Comparison of ENCODE assay signal across 17 cellular contexts in the genomic region with DNA sequence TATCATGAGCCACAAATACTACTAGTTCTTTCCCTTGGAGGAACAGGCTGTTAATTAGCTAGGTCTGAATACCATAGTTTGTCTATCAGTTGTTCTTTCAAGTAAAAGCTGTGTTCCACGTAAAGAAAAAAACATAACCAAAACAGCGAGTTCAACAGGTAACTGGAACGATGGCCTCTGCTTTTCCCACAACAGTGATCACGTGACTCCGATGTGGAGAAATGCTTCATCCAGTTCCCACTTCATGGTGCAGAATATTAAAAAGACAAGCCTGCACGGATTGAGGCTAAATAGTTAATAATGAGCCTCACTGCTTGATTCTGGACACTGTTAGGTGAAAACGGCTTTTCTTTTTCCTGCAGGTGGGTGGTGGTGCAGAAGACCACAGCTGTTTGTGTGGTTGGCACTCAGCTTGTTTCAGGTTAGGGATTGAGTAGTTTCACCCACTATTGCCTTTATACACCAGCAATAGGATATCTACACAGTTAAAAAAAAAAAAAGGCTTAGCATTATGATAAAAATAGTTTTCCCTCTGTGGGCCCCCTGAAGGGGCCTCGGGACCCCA.
"Had no signal": no experiment of that assay in that cellular context is flagged by ENCODE, and none has a peak within 500 bp of the region (broad histone marks: within the 10 kb centered on the region; RNA-seq: fewer than 3 reads in every experiment).

No MANE protein-coding gene starts in this region.

- H3K36me3 Mint-ChIP-seq: naive thymus-derived CD4-positive, alpha-beta T cell had no signal

- H3K27me3 ChIP-seq: right atrium auricular region, stomach had no signal

- H3K9me3 ChIP-seq: heart left ventricle, right atrium auricular region, stomach, thoracic aorta, transverse colon had no signal

- H3K4me1 Mint-ChIP-seq: naive thymus-derived CD4-positive, alpha-beta T cell had no signal

- DNase-seq: cortex of kidney; effector CD8-positive, alpha-beta T cell; heart left ventricle; hippocampal formation; left colon; left ventricle myocardium superior; naive thymus-derived CD4-positive, alpha-beta T cell; posterior cingulate gyrus; small intestine; stimulated activated CD4-positive, alpha-beta T cell treated with anti-CD3 and anti-CD28 coated beads, Interleukin-12 subunit alpha, Interleukin-12 subunit beta, amount 100 ng/mL, for 4 hours; stimulated activated naive CD4-positive, alpha-beta T cell; stomach; transverse colon had no signal

- H3K27ac Mint-ChIP-seq: naive thymus-derived CD4-positive, alpha-beta T cell had no signal

- H3K4me3 ChIP-seq: heart left ventricle, lung, right atrium auricular region, stomach, thoracic aorta, transverse colon had no signal

- H3K36me3 ChIP-seq: heart left ventricle, right atrium auricular region, stomach, thoracic aorta, transverse colon had no signal

- H3K27ac ChIP-seq: dorsolateral prefrontal cortex, heart left ventricle, right atrium auricular region, stomach, thoracic aorta, transverse colon had no signal

- H3K9me3 Mint-ChIP-seq: naive thymus-derived CD4-positive, alpha-beta T cell had no signal

- ATAC-seq: heart left ventricle; left colon; naive thymus-derived CD4-positive, alpha-beta T cell had no signal

- H3K4me3 Mint-ChIP-seq: naive thymus-derived CD4-positive, alpha-beta T cell had no signal
